23 cellular contexts compared by ENCODE assay signal in the genomic region with DNA sequence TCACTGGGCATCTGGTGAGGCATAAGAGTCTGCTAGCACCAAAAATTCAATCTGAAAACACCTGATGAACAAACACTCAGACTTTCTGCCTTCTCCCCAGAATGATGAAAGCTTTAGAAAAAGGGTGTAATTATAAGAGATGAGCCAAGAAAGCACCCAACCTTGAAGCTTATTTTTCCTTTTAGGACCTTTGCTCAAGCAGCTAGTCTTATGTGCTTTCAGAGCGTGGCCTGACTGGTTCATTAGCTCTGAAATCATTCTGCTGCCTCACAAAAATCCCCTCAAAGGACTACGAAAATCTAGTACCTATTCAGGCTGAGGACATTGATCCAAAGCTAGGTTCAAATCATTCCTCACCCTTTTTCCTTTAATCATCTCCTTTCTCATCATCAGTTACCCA.
DNase-seq lines count a peak whose midpoint lies in the region; ATAC-seq and TF ChIP-seq lines count a peak whose summit lies in the region.
"Had no signal": no experiment of that assay in that cellular context is flagged by ENCODE, and none has a peak within 500 bp of the region (broad histone marks: within the 10 kb centered on the region; RNA-seq: fewer than 3 reads in every experiment).

No MANE protein-coding gene starts in this region.

- H4K20me1 ChIP-seq in GM23338 (replicated peaks; ENCODE audit: insufficient read depth): no peaks in the 10 kb centered on the region
- H4K20me1 ChIP-seq: BLaER1 treated with 17β-estradiol and CSF1 and Interleukin-3, amounts not matched to agents 10 nM and 100 nM had no signal

- H3K4me1 Mint-ChIP-seq in GM23338: peaks cover 6% of the 10 kb centered on the region; the same call in 1 of the 3 replicates
- H3K4me1 Mint-ChIP-seq: CD14-positive monocyte; CD8-positive, alpha-beta memory T cell had no signal

- H3K4me3 Mint-ChIP-seq in GM23338: no peak overlapping the region
- H3K4me3 Mint-ChIP-seq: CD14-positive monocyte; CD4-positive, alpha-beta T cell; CD8-positive, alpha-beta memory T cell; HFFc6 had no signal

- no peaks in the 10 kb centered on the region for H3K9me3 Mint-ChIP-seq in GM23338
- H3K9me3 Mint-ChIP-seq: HFFc6 had no signal

- H3K4me3 ChIP-seq in GM23338: no peak overlapping the region
- H3K4me3 ChIP-seq: A549; BLaER1 treated with 17β-estradiol and CSF1 and Interleukin-3, amounts not matched to agents 10 nM and 100 nM; HAP-1 had no signal

- H3K36me3 Mint-ChIP-seq in GM23338 (ENCODE audit: low read depth): peaks cover 64% of the 10 kb centered on the region
- H3K36me3 Mint-ChIP-seq: CD14-positive monocyte; CD8-positive, alpha-beta memory T cell had no signal

- peaks cover 6% of the 10 kb centered on the region; the same call in 1 of the 2 replicates for H3K36me3 ChIP-seq in GM23338 (ENCODE audit: insufficient read depth)
- H3K36me3 ChIP-seq: HAP-1 had no signal

- no peaks in the 10 kb centered on the region for H3F3A ChIP-seq in GM23338 (replicated peaks; ENCODE audit: low read depth)

- peak overlapping the region; percentile 21; the same call in 1 of the 2 replicates for H3K27ac ChIP-seq in GM23338 (ENCODE audit: low read depth)
- H3K27ac ChIP-seq: A549; BLaER1 treated with 17β-estradiol and CSF1 and Interleukin-3, amounts not matched to agents 10 nM and 100 nM had no signal

- ATAC-seq in GM23338 (no peak), HG03460 (IDR thresholded peaks at IDR 0.05; ENCODE audit: unreplicated experiment) (no peak), GM18858 (IDR thresholded peaks at IDR 0.05; ENCODE audit: unreplicated experiment) (no peak)
- ATAC-seq: A549 had no signal

- H3K4me2 ChIP-seq in GM23338: no peak overlapping the region
- H3K4me2 ChIP-seq: A549; BLaER1 treated with 17β-estradiol and CSF1 and Interleukin-3, amounts not matched to agents 10 nM and 100 nM had no signal

- H3K4me1 ChIP-seq in GM23338 (ENCODE audit: insufficient read depth): no peaks in the 10 kb centered on the region
- H3K4me1 ChIP-seq: A549, BE2C, HAP-1 had no signal

- H3K27me3 ChIP-seq in GM23338 (ENCODE audit: insufficient read depth): no peaks in the 10 kb centered on the region
- H3K27me3 ChIP-seq: BE2C; BLaER1 treated with 17β-estradiol and CSF1 and Interleukin-3, amounts not matched to agents 10 nM and 100 nM had no signal

- DNase-seq in GM23338 (ENCODE audit: low spot score) (no peak), kidney tubule cell (ENCODE audit: low spot score) (peak; percentile 65), renal cortical epithelial cell (ENCODE audit: low read depth) (peak; percentile 80), OCI-M1 (lab: John Stamatoyannopoulos, UW) (no peak)
- no peak for DNase-seq in stimulated activated CD4-positive, alpha-beta T cell treated with anti-CD3 and anti-CD28 coated beads, Interleukin-1b, Interleukin-23, amount 100 ng/mL, for 48 hours
- DNase-seq: 8988T; ACHN; AML-193; BE2C; Calu3; CD4-positive, alpha-beta T cell; CD8-positive, alpha-beta memory T cell; DMS53; DMS79 treated with DMSO at 0.1 percent for 48 hours; GF-D8; GOT3; HFFc6 had no signal

- H2AFZ ChIP-seq in GM23338: no peak overlapping the region

- no peak for TF ChIP-seq CTCF in GM23338 (conservative IDR thresholded peaks at IDR 0.05; ENCODE audit: low read depth in 2 of 2)

- no peaks in the 10 kb centered on the region for H3K79me2 ChIP-seq in GM23338 (replicated peaks; ENCODE audit: insufficient read depth)

- H3K27me3 Mint-ChIP-seq in GM23338 (ENCODE audit: insufficient read depth, low read depth, poor library complexity): no peaks in the 10 kb centered on the region
- H3K27me3 Mint-ChIP-seq: CD4-positive, alpha-beta T cell had no signal

- peaks cover 4% of the 10 kb centered on the region; the same call in 1 of the 2 replicates for H3K9me2 ChIP-seq in GM23338 (ENCODE audit: insufficient read depth)

- H3K27ac Mint-ChIP-seq in GM23338: no peak overlapping the region; the same call in 1 of the 2 replicates
- H3K27ac Mint-ChIP-seq: CD14-positive monocyte; CD4-positive, alpha-beta T cell; CD8-positive, alpha-beta memory T cell; HFFc6 had no signal

TF ChIP-seq in GM23338, 12 proteins besides CTCF, POLR2A, EP300 and RAD21:
- no peak for TF ChIP-seq JUNB (IDR thresholded peaks at IDR 0.05; ENCODE audit: unreplicated experiment)
- TF ChIP-seq NANOG (IDR thresholded peaks at IDR 0.05; ENCODE audit: borderline replicate concordance): no peak
- TF ChIP-seq, protein P1, sequence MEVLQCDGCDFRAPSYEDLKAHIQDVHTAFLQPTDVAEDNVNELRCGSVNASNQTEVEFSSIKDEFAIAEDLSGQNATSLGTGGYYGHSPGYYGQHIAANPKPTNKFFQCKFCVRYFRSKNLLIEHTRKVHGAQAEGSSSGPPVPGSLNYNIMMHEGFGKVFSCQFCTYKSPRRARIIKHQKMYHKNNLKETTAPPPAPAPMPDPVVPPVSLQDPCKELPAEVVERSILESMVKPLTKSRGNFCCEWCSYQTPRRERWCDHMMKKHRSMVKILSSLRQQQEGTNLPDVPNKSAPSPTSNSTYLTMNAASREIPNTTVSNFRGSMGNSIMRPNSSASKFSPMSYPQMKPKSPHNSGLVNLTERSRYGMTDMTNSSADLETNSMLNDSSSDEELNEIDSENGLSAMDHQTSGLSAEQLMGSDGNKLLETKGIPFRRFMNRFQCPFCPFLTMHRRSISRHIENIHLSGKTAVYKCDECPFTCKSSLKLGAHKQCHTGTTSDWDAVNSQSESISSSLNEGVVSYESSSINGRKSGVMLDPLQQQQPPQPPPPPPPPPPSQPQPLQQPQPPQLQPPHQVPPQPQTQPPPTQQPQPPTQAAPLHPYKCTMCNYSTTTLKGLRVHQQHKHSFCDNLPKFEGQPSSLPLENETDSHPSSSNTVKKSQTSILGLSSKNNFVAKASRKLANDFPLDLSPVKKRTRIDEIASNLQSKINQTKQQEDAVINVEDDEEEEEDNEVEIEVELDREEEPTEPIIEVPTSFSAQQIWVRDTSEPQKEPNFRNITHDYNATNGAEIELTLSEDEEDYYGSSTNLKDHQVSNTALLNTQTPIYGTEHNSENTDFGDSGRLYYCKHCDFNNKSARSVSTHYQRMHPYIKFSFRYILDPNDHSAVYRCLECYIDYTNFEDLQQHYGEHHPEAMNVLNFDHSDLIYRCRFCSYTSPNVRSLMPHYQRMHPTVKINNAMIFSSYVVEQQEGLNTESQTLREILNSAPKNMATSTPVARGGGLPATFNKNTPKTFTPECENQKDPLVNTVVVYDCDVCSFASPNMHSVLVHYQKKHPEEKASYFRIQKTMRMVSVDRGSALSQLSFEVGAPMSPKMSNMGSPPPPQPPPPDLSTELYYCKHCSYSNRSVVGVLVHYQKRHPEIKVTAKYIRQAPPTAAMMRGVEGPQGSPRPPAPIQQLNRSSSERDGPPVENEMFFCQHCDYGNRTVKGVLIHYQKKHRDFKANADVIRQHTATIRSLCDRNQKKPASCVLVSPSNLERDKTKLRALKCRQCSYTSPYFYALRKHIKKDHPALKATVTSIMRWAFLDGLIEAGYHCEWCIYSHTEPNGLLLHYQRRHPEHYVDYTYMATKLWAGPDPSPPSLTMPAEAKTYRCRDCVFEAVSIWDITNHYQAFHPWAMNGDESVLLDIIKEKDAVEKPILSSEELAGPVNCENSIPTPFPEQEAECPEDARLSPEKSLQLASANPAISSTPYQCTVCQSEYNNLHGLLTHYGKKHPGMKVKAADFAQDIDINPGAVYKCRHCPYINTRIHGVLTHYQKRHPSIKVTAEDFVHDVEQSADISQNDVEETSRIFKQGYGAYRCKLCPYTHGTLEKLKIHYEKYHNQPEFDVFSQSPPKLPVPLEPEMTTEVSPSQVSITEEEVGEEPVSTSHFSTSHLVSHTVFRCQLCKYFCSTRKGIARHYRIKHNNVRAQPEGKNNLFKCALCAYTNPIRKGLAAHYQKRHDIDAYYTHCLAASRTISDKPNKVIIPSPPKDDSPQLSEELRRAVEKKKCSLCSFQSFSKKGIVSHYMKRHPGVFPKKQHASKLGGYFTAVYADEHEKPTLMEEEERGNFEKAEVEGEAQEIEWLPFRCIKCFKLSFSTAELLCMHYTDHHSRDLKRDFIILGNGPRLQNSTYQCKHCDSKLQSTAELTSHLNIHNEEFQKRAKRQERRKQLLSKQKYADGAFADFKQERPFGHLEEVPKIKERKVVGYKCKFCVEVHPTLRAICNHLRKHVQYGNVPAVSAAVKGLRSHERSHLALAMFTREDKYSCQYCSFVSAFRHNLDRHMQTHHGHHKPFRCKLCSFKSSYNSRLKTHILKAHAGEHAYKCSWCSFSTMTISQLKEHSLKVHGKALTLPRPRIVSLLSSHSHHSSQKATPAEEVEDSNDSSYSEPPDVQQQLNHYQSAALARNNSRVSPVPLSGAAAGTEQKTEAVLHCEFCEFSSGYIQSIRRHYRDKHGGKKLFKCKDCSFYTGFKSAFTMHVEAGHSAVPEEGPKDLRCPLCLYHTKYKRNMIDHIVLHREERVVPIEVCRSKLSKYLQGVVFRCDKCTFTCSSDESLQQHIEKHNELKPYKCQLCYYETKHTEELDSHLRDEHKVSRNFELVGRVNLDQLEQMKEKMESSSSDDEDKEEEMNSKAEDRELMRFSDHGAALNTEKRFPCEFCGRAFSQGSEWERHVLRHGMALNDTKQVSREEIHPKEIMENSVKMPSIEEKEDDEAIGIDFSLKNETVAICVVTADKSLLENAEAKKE (CRISPR knock-in tag; IDR thresholded peaks at IDR 0.05): no peak

Comparison
In these comparisons a context has a peak if more than half of its experiments do, and no peak if none do; other contexts are left out.
1. DNase-seq: peak in kidney tubule cell (single experiment) and renal cortical epithelial cell (single experiment); none in GM23338 (single experiment), stimulated activated CD4-positive, alpha-beta T cell treated with anti-CD3 and anti-CD28 coated beads, Interleukin-1b, Interleukin-23, amount 100 ng/mL, for 48 hours (single experiment) and OCI-M1 (single experiment).